Comparison of ENCODE assay signal across 8 cellular contexts in genomic region chr1:226736908-226737818, GRCh38. TPM values are rescaled to one million over a fixed set of nuclear protein-coding genes. Genes with fewer than 3 reads are reported as not detected.
DNase-seq lines count a peak whose midpoint lies in the region; ATAC-seq, FAIRE-seq and TF ChIP-seq lines count a peak whose summit lies in the region.

No MANE protein-coding gene starts in this region.

- H4K20me1 ChIP-seq in KMS-11 (ENCODE audit: insufficient read depth) (no peaks in the 10 kb centered on the region), endothelial cell of umbilical vein (replicated peaks; ENCODE audit: control insufficient read depth, extremely low read depth, insufficient read depth, low read length) (peaks cover 2% of the 10 kb centered on the region)

- peak overlapping the region; percentile 50 to 100 (median 89) for H3K27ac Mint-ChIP-seq in CD8-positive, alpha-beta memory T cell
- H3K27ac Mint-ChIP-seq in activated CD8-positive, alpha-beta T cell treated with anti-CD3 and anti-CD28 coated beads for 36 hours = peak overlapping the region; percentile 88

- H3K4me3 Mint-ChIP-seq in CD8-positive, alpha-beta memory T cell = peak overlapping the region; percentile 88 to 100 (median 96)
- H3K4me3 Mint-ChIP-seq in activated CD8-positive, alpha-beta T cell treated with anti-CD3 and anti-CD28 coated beads for 36 hours = peak overlapping the region; percentile 92

- dilution Hi-C loops in endothelial cell of umbilical vein (cut with MboI; ENCODE audit: extremely low pct_ligation_motif_present, low sequenced_read_pairs) = no loop called here

- H3K36me3 Mint-ChIP-seq in CD8-positive, alpha-beta memory T cell = peaks cover 9 to 65% (median 22%) of the 10 kb centered on the region in 3 donors
- peaks cover 47% of the 10 kb centered on the region for H3K36me3 Mint-ChIP-seq in activated CD8-positive, alpha-beta T cell treated with anti-CD3 and anti-CD28 coated beads for 36 hours (ENCODE audit: low read depth)

- FAIRE-seq in endothelial cell of umbilical vein (lab: Jason Lieb, UNC) = no peak

- H3K9ac ChIP-seq in KMS-11 (peak overlapping the region; percentile 79), endothelial cell of umbilical vein (replicated peaks; ENCODE audit: extremely low read depth, insufficient read depth, low read length) (peak overlapping the region; percentile 85)

- peaks cover 26% of the 10 kb centered on the region for H3K36me3 ChIP-seq in CD8-positive, alpha-beta memory T cell (ENCODE audit: insufficient read depth, low read length)
- no peaks in the 10 kb centered on the region for H3K36me3 ChIP-seq in KMS-11 (ENCODE audit: insufficient read depth)
- H3K36me3 ChIP-seq in endothelial cell of umbilical vein (ENCODE audit: control insufficient read depth in 2 of 2, extremely low read depth in 1 of 2, insufficient read depth in 2 of 2, low read length in 2 of 2) = peaks cover 2 to 5% of the 10 kb centered on the region in 2 experiments
- peaks cover 22% of the 10 kb centered on the region for H3K36me3 ChIP-seq in mesodermal cell (ENCODE audit: control insufficient read depth, insufficient read depth, low read length)

- POLR2A ChIA-PET in CD8-positive, alpha-beta memory T cell (lab: Charles Lee) = interaction anchor here (0.8 to 4.3 kb wide), 9 partner anchors 8 to 93 kb away, joined by 3 to 28 read pairs (median 4); no protein-coding TSS in a partner anchor
- POLR2A ChIA-PET in activated CD8-positive, alpha-beta T cell treated with anti-CD3 and anti-CD28 coated beads for 36 hours (lab: Charles Lee) = interaction anchor here (0.6 to 9.4 kb wide), 17 partner anchors 12 to 111 kb away, joined by 3 to 71 read pairs (median 3); no protein-coding TSS in a partner anchor
- POLR2A ChIA-PET in endothelial cell of umbilical vein (lab: Charles Lee) = no interaction called here

- H3K4me1 Mint-ChIP-seq in CD8-positive, alpha-beta memory T cell = peaks cover 54 to 64% (median 58%) of the 10 kb centered on the region in 3 donors
- H3K4me1 Mint-ChIP-seq in activated CD8-positive, alpha-beta T cell treated with anti-CD3 and anti-CD28 coated beads for 36 hours (ENCODE audit: low read depth) = peaks cover 39% of the 10 kb centered on the region

- peaks cover 0 to 2% (median 0%) of the 10 kb centered on the region in 5 donors for H3K9me3 Mint-ChIP-seq in CD8-positive, alpha-beta memory T cell
- H3K9me3 Mint-ChIP-seq in activated CD8-positive, alpha-beta T cell treated with anti-CD3 and anti-CD28 coated beads for 36 hours = peaks cover under 1% of the 10 kb centered on the region

- H3K4me3 ChIP-seq in CD8-positive, alpha-beta memory T cell (ENCODE audit: low read length) = peak overlapping the region; percentile 93
- H3K4me3 ChIP-seq in KMS-11 (IDR thresholded peaks at IDR 0.05; ENCODE audit: insufficient read depth, low read depth, low read length) = peak overlapping the region; percentile 87
- H3K4me3 ChIP-seq in endothelial cell of umbilical vein (replicated peaks in 1 of 3; ENCODE audit: insufficient read depth in 1 of 3, low read depth in 1 of 3, low read length in 3 of 3) = peak overlapping the region; percentile 68 to 89 (median 70)
- peak overlapping the region; percentile 73 for H3K4me3 ChIP-seq in mesodermal cell (ENCODE audit: extremely low read depth, insufficient read depth, low read length, poor library complexity, severe bottlenecking)

- peak overlapping the region; percentile 98 for H2AFZ ChIP-seq in KMS-11 (ENCODE audit: low read depth)
- peak overlapping the region; percentile 81 for H2AFZ ChIP-seq in endothelial cell of umbilical vein (ENCODE audit: low read depth, low read length)

- intact Hi-C loops in activated CD8-positive, alpha-beta T cell treated with anti-CD3 and anti-CD28 coated beads for 36 hours (cut with micrococcal nuclease) = no loop called here
- intact Hi-C loops in endothelial cell of umbilical vein (cut with micrococcal nuclease) = loop anchor here (1.0 to 10.0 kb wide), 3 partner anchors 75 to 208 kb away; partner anchors contain the start of gene COQ8A

- H3K4me1 ChIP-seq in CD8-positive, alpha-beta memory T cell (ENCODE audit: insufficient read depth, low read length) = peaks cover 45% of the 10 kb centered on the region
- H3K4me1 ChIP-seq in KMS-11 (ENCODE audit: low read depth, poor library complexity, severe bottlenecking) (peaks cover 65% of the 10 kb centered on the region), endothelial cell of umbilical vein (ENCODE audit: control insufficient read depth, extremely low read depth, insufficient read depth, low read length) (peaks cover 21% of the 10 kb centered on the region), mesodermal cell (ENCODE audit: control insufficient read depth, insufficient read depth, low read length, poor library complexity, severe bottlenecking) (peaks cover 21% of the 10 kb centered on the region)

- H3K9me1 ChIP-seq in endothelial cell of umbilical vein (replicated peaks; ENCODE audit: control insufficient read depth, extremely low read depth, insufficient read depth, low read length) = no peaks in the 10 kb centered on the region

- peak overlapping the region; percentile 78 for H3K27ac ChIP-seq in CD8-positive, alpha-beta memory T cell (ENCODE audit: low read depth, low read length)
- H3K27ac ChIP-seq in KMS-11 = peak overlapping the region; percentile 93
- H3K27ac ChIP-seq in endothelial cell of umbilical vein (ENCODE audit: insufficient read depth, low read depth, low read length) = peak overlapping the region; percentile 90
- no peak overlapping the region for H3K27ac ChIP-seq in mesodermal cell (ENCODE audit: low read depth, low read length, severe bottlenecking)
- peak overlapping the region; percentile 96 for H3K27ac ChIP-seq in temporal lobe (ENCODE audit: low read depth, low read length)

- no peaks in the 10 kb centered on the region for H3K9me3 ChIP-seq in CD8-positive, alpha-beta memory T cell (ENCODE audit: low read length)
- H3K9me3 ChIP-seq in endothelial cell of umbilical vein (replicated peaks; ENCODE audit: control insufficient read depth, insufficient read depth, low read length) = no peaks in the 10 kb centered on the region
- no peaks in the 10 kb centered on the region for H3K9me3 ChIP-seq in mesodermal cell (ENCODE audit: control insufficient read depth, low read length)

- H3K4me2 ChIP-seq in KMS-11 = peak overlapping the region; percentile 82
- H3K4me2 ChIP-seq in endothelial cell of umbilical vein (ENCODE audit: insufficient read depth, low read length) = peak overlapping the region; percentile 93

- no peak for TF ChIP-seq POLR2A in endothelial cell of umbilical vein (IDR thresholded peaks at IDR 0.05; ENCODE audit: low read depth, low read length)

- peak; percentile 41 for ATAC-seq in GM19452 (IDR thresholded peaks at IDR 0.05; ENCODE audit: unreplicated experiment)
- peak; percentile 46 for ATAC-seq in activated CD8-positive, alpha-beta T cell treated with anti-CD3 and anti-CD28 coated beads for 36 hours

- H3K27me3 Mint-ChIP-seq in CD8-positive, alpha-beta memory T cell = peaks cover 0 to 4% of the 10 kb centered on the region in 2 donors
- H3K27me3 Mint-ChIP-seq in activated CD8-positive, alpha-beta T cell treated with anti-CD3 and anti-CD28 coated beads for 36 hours = no peaks in the 10 kb centered on the region

- H3K79me2 ChIP-seq in KMS-11 (ENCODE audit: insufficient read depth, low read depth) = peaks cover 49% of the 10 kb centered on the region
- H3K79me2 ChIP-seq in endothelial cell of umbilical vein (ENCODE audit: control insufficient read depth, insufficient read depth, low read length) = peaks cover 28% of the 10 kb centered on the region

- CTCF ChIA-PET in CD8-positive, alpha-beta memory T cell (lab: Charles Lee) = interaction anchor here (0.8 to 2.4 kb wide), 14 partner anchors 15 to 111 kb away, joined by 3 to 9 read pairs (median 4); no protein-coding TSS in a partner anchor
- CTCF ChIA-PET in activated CD8-positive, alpha-beta T cell treated with anti-CD3 and anti-CD28 coated beads for 36 hours (lab: Charles Lee) = interaction anchor here (0.7 to 2.9 kb wide), 16 partner anchors 15 to 111 kb away, joined by 3 to 11 read pairs (median 4); no protein-coding TSS in a partner anchor
- CTCF ChIA-PET in endothelial cell of umbilical vein (lab: Charles Lee) = interaction anchor here (0.9 to 1.6 kb wide), 4 partner anchors 55 to 111 kb away, joined by 3 to 5 read pairs (median 3); no protein-coding TSS in a partner anchor

- BruUV-seq in endothelial cell of umbilical vein (replicated peaks; lab: Mats Ljungman, UMichigan) = no TSS peak

- no peaks in the 10 kb centered on the region for H3K27me3 ChIP-seq in CD8-positive, alpha-beta memory T cell (ENCODE audit: insufficient read depth, low read length, poor library complexity, severe bottlenecking)
- H3K27me3 ChIP-seq in KMS-11 (ENCODE audit: insufficient read depth, low read depth) = no peaks in the 10 kb centered on the region
- no peaks in the 10 kb centered on the region for H3K27me3 ChIP-seq in endothelial cell of umbilical vein (ENCODE audit: control insufficient read depth in 2 of 2, insufficient read depth in 2 of 2, low read length in 2 of 2)

- DNase-seq in CD8-positive, alpha-beta memory T cell = peak; percentile 46 to 81 (median 56)
- peak; percentile 73 for DNase-seq in activated CD8-positive, alpha-beta T cell treated with anti-CD3 and anti-CD28 coated beads for 36 hours
- DNase-seq in endothelial cell of umbilical vein (ENCODE audit: low read depth, low spot score) = peak; percentile 50
- no peak for DNase-seq in NCI-H187 treated with DMSO at 0.1 percent for 48 hours (lab: John Stamatoyannopoulos, UW)

- WGBS in mesodermal cell (ENCODE audit: insufficient coverage in 2 of 2), 2 experiments = 9 to 12% methylated on average over 53 to 75 of the region's 89 CpGs

- TF ChIP-seq CTCF in KMS-11 (conservative IDR thresholded peaks at IDR 0.05; ENCODE audit: low read depth, low read length) = no peak
- TF ChIP-seq CTCF in activated CD8-positive, alpha-beta T cell treated with anti-CD3 and anti-CD28 coated beads for 36 hours (IDR thresholded peaks at IDR 0.05) = peak; percentile 23
- peak in 1 of 2 donors; percentile 21 for TF ChIP-seq CTCF in endothelial cell of umbilical vein (IDR thresholded peaks at IDR 0.05; ENCODE audit: extremely low read depth in 1 of 2, insufficient read depth in 1 of 2, low read depth in 1 of 2, low read length in 2 of 2)

RNA-seq across cellular contexts. Expression of gene ITPKB, which starts 1.9 kb away (rescaled TPM):
- 10 to 100 TPM; 37.7 to 39.6 TPM for total RNA-seq in CD8-positive, alpha-beta memory T cell
- polyA plus RNA-seq in CD8-positive, alpha-beta memory T cell = 50.1 TPM
- 10 to 100 TPM; 40.8 to 42.6 TPM for total RNA-seq in activated CD8-positive, alpha-beta T cell treated with anti-CD3 and anti-CD28 coated beads for 36 hours
- total RNA-seq in endothelial cell of umbilical vein = 34.8 and 37.2 TPM in 2 replicates
- polyA plus RNA-seq in endothelial cell of umbilical vein = 7.2 and 7.7 TPM in 2 replicates
- 5.2 and 6.4 TPM in 2 replicates for polyA plus RNA-seq in endothelial cell of umbilical vein (2011; cell fraction: cytosol; rRNA removed)
- 16.7 and 18.5 TPM in 2 replicates for polyA plus RNA-seq in endothelial cell of umbilical vein (2011; cell fraction: nucleus; rRNA removed)
- polyA plus RNA-seq in endothelial cell of umbilical vein (2012) = 8.2 and 9.9 TPM in 2 replicates
- 18.9 and 21.7 TPM in 2 replicates for polyA minus RNA-seq in endothelial cell of umbilical vein
- 0.20 TPM for polyA minus RNA-seq in endothelial cell of umbilical vein (2011; cell fraction: cytosol; rRNA and poly(A)+ RNA removed)
- polyA minus RNA-seq in endothelial cell of umbilical vein (2011; cell fraction: nucleus; rRNA and poly(A)+ RNA removed) = 23.3 and 33.6 TPM in 2 replicates
- polyA plus RNA-seq in mesodermal cell (2013, experiment 1 of 2) = 20.5 TPM
- 14.3 TPM for polyA plus RNA-seq in mesodermal cell (2013, experiment 2 of 2)
- total RNA-seq in temporal lobe = 6.1 TPM
